19 cellular contexts compared by ENCODE assay signal in genomic region chr14:74135386-74135785, GRCh38. TPM values are rescaled to one million over a fixed set of nuclear protein-coding genes. Genes with fewer than 3 reads are reported as not detected.
DNase-seq lines count a peak whose midpoint lies in the region; ATAC-seq and TF ChIP-seq lines count a peak whose summit lies in the region.
"Had no signal": no experiment of that assay in that cellular context is flagged by ENCODE, and none has a peak within 500 bp of the region (broad histone marks: within the 10 kb centered on the region; RNA-seq: fewer than 3 reads in every experiment).

No MANE protein-coding gene starts in this region.

- intact Hi-C loops in MCF 10A (cut with micrococcal nuclease) = no loop called here
- intact Hi-C loops in breast epithelium (cut with DNase I; ENCODE audit: low total_unique reads) = no loop called here

- H3K27me3 ChIP-seq in breast epithelium (no peaks in the 10 kb centered on the region), fibroblast of lung (ENCODE audit: control insufficient read depth, insufficient read depth, low read length) (no peaks in the 10 kb centered on the region)
- H3K27me3 ChIP-seq: transverse colon had no signal

- POLR2A ChIA-PET in MCF 10A (lab: Yijun Ruan, JAX) = interaction anchor here (0.9 kb wide), 1 partner anchor 15 kb away, joined by 4 read pairs; no protein-coding TSS in a partner anchor

- no peak overlapping the region for H3K27ac ChIP-seq in breast epithelium
- H3K27ac ChIP-seq in fibroblast of lung (ENCODE audit: insufficient read depth, low read length) = no peak overlapping the region

- CTCF ChIA-PET in MCF 10A (lab: Yijun Ruan, JAX) = interaction anchor here (0.7 to 1.3 kb wide), 2 partner anchors 9 to 117 kb away, joined by 3 to 6 read pairs; no protein-coding TSS in a partner anchor

- no peak for TF ChIP-seq CTCF in MCF 10A (IDR thresholded peaks at IDR 0.05; ENCODE audit: unreplicated experiment)
- TF ChIP-seq CTCF in breast epithelium (IDR thresholded peaks at IDR 0.05) = no peak
- no peak for TF ChIP-seq CTCF in fibroblast of lung (conservative IDR thresholded peaks at IDR 0.05 in 1 of 2, IDR thresholded peaks at IDR 0.05 in 1 of 2; ENCODE audit: low read depth in 1 of 2, low read length in 2 of 2)

- H3K4me1 Mint-ChIP-seq in MCF 10A (ENCODE audit: insufficient read depth, unreplicated experiment) = no peaks in the 10 kb centered on the region

- H3K36me3 Mint-ChIP-seq in MCF 10A (ENCODE audit: insufficient read depth, unreplicated experiment) = no peaks in the 10 kb centered on the region

- H3K4me3 ChIP-seq in breast epithelium (no peak overlapping the region), fibroblast of lung (replicated peaks in 1 of 4; ENCODE audit: control extremely low read depth in 1 of 4, insufficient read depth in 1 of 4, low read depth in 3 of 4, low read length in 4 of 4) (no peak overlapping the region)
- H3K4me3 ChIP-seq: transverse colon had no signal

- H3K27me3 Mint-ChIP-seq in MCF 10A (ENCODE audit: insufficient read depth, unreplicated experiment) = no peaks in the 10 kb centered on the region
- H3K27me3 Mint-ChIP-seq: activated CD8-positive, alpha-beta T cell treated with anti-CD3 and anti-CD28 coated beads for 36 hours; memory B cell had no signal

- TF ChIP-seq POLR2A in breast epithelium (IDR thresholded peaks at IDR 0.05) = no peak

- no peak overlapping the region for H3K4me2 ChIP-seq in fibroblast of lung (ENCODE audit: extremely low read depth, insufficient read depth, low read length)
- H3K4me2 ChIP-seq: SK-N-SH had no signal

- no peak overlapping the region for H3K9ac ChIP-seq in fibroblast of lung (ENCODE audit: insufficient read depth, low read length)
- H3K9ac ChIP-seq: SK-N-SH had no signal

- H4K20me1 ChIP-seq in fibroblast of lung (ENCODE audit: control insufficient read depth, extremely low read depth, insufficient read depth, low read length) = no peaks in the 10 kb centered on the region

- no peak overlapping the region for H2AFZ ChIP-seq in fibroblast of lung (ENCODE audit: low read length)

- peak; percentile 9 for DNase-seq in MCF 10A (ENCODE audit: unreplicated experiment)
- no peak for DNase-seq in breast epithelium (ENCODE audit: low spot score in 2 of 2)
- DNase-seq in OCI-M1 (lab: John Stamatoyannopoulos, UW) = peak; percentile 55
- peak; percentile 67 to 85 for DNase-seq in fibroblast of lung (ENCODE audit: low read depth in 2 of 2)
- no peak for DNase-seq in NCI-H2227 (lab: John Stamatoyannopoulos, UW; ENCODE audit: unreplicated experiment)
- DNase-seq: activated CD8-positive, alpha-beta T cell treated with anti-CD3 and anti-CD28 coated beads for 36 hours; activated T-cell treated with anti-CD3 and anti-CD28 coated beads, Interleukin-2, amount 50 U/mL, for 72 hours; GF-D8; HFFc6; NCI-H187 treated with DMSO at 0.1 percent for 48 hours; SK-N-SH; stimulated activated CD4-positive, alpha-beta T cell treated with anti-CD3 and anti-CD28 coated beads, Interleukin-4, amount 100 ng/mL, for 1 hour; transverse colon had no signal

- H3K27ac Mint-ChIP-seq in MCF 10A (ENCODE audit: low read depth, unreplicated experiment) = no peak overlapping the region
- H3K27ac Mint-ChIP-seq: activated CD8-positive, alpha-beta T cell treated with anti-CD3 and anti-CD28 coated beads for 36 hours; HFFc6; memory B cell had no signal

- BruUV-seq in MCF 10A (replicated peaks; lab: Mats Ljungman, UMichigan) = no TSS peak

- H3K36me3 ChIP-seq in breast epithelium (no peaks in the 10 kb centered on the region), fibroblast of lung (ENCODE audit: control insufficient read depth, insufficient read depth, low read length) (no peaks in the 10 kb centered on the region)
- H3K36me3 ChIP-seq: transverse colon had no signal

- H3K9me3 Mint-ChIP-seq in MCF 10A (ENCODE audit: unreplicated experiment) = no peaks in the 10 kb centered on the region
- H3K9me3 Mint-ChIP-seq: activated CD8-positive, alpha-beta T cell treated with anti-CD3 and anti-CD28 coated beads for 36 hours; activated T-cell treated with anti-CD3 and anti-CD28 coated beads, Interleukin-2, amount 50 U/mL, for 72 hours; HFFc6; memory B cell had no signal

- H3K4me3 Mint-ChIP-seq in MCF 10A (ENCODE audit: unreplicated experiment) = no peak overlapping the region
- H3K4me3 Mint-ChIP-seq: activated CD8-positive, alpha-beta T cell treated with anti-CD3 and anti-CD28 coated beads for 36 hours; HFFc6; memory B cell had no signal

- H3K79me2 ChIP-seq in fibroblast of lung (ENCODE audit: control insufficient read depth, insufficient read depth, low read length) = no peaks in the 10 kb centered on the region

- H3K9me3 ChIP-seq in breast epithelium = no peaks in the 10 kb centered on the region
- no peaks in the 10 kb centered on the region for H3K9me3 ChIP-seq in fibroblast of lung (ENCODE audit: control insufficient read depth, insufficient read depth, low read depth, low read length)
- H3K9me3 ChIP-seq: SK-N-SH, transverse colon had no signal

- no peaks in the 10 kb centered on the region for H3K4me1 ChIP-seq in breast epithelium
- H3K4me1 ChIP-seq in fibroblast of lung (ENCODE audit: control insufficient read depth, extremely low read depth, insufficient read depth, low read length) = no peaks in the 10 kb centered on the region

- ATAC-seq in HG03095 (IDR thresholded peaks at IDR 0.05; ENCODE audit: unreplicated experiment) (no peak), HG02973 (IDR thresholded peaks at IDR 0.05; ENCODE audit: unreplicated experiment) (no peak), HG03571 (IDR thresholded peaks at IDR 0.05; ENCODE audit: unreplicated experiment) (no peak)
- ATAC-seq: activated CD8-positive, alpha-beta T cell treated with anti-CD3 and anti-CD28 coated beads for 36 hours; activated T-cell treated with anti-CD3 and anti-CD28 coated beads, Interleukin-2, amount 50 U/mL, for 72 hours; Panc1; sciatic nerve had no signal

RNA-seq across cellular contexts. Expression of gene LIN52, which starts 50.6 kb away (rescaled TPM):
- total RNA-seq in MCF 10A (2022) = 8.7 and 9.5 TPM in 2 replicates
- 10 to 100 TPM; 11.1 to 13.0 (median 11.4) TPM for total RNA-seq in breast epithelium
- total RNA-seq in fibroblast of lung = 8.2 and 11.9 TPM in 2 replicates
- 7.5 and 9.5 TPM in 2 replicates for polyA plus RNA-seq in fibroblast of lung
- polyA plus RNA-seq in fibroblast of lung (2012) = 5.1 and 6.6 TPM in 2 replicates
- 2.0 and 4.9 TPM in 2 replicates for polyA minus RNA-seq in fibroblast of lung (ENCODE audit: low replicate concordance)

RNA-seq across cellular contexts. Expression of gene ALDH6A1, which starts 51.1 kb away (rescaled TPM):
- total RNA-seq in MCF 10A (2022) (22.4 and 28.9 TPM in 2 replicates), breast epithelium (10 to 100 TPM; 26.9 to 78.9 (median 40.7) TPM), fibroblast of lung (19.5 and 38.6 TPM in 2 replicates)
- 16.2 and 21.7 TPM in 2 replicates for polyA plus RNA-seq in fibroblast of lung
- 8.4 and 9.2 TPM in 2 replicates for polyA plus RNA-seq in fibroblast of lung (2012)
- polyA minus RNA-seq in fibroblast of lung (ENCODE audit: low replicate concordance) = 8.9 and 9.2 TPM in 2 replicates

Comparison
In these comparisons a context has a peak if more than half of its experiments do, and no peak if none do; other contexts are left out.
1. DNase-seq: peak in MCF 10A (single experiment), OCI-M1 (single experiment) and fibroblast of lung (2 of 2); none in breast epithelium (0 of 2) and NCI-H2227 (single experiment).